ENCODE assay signal across 6 cellular contexts in the genomic region with DNA sequence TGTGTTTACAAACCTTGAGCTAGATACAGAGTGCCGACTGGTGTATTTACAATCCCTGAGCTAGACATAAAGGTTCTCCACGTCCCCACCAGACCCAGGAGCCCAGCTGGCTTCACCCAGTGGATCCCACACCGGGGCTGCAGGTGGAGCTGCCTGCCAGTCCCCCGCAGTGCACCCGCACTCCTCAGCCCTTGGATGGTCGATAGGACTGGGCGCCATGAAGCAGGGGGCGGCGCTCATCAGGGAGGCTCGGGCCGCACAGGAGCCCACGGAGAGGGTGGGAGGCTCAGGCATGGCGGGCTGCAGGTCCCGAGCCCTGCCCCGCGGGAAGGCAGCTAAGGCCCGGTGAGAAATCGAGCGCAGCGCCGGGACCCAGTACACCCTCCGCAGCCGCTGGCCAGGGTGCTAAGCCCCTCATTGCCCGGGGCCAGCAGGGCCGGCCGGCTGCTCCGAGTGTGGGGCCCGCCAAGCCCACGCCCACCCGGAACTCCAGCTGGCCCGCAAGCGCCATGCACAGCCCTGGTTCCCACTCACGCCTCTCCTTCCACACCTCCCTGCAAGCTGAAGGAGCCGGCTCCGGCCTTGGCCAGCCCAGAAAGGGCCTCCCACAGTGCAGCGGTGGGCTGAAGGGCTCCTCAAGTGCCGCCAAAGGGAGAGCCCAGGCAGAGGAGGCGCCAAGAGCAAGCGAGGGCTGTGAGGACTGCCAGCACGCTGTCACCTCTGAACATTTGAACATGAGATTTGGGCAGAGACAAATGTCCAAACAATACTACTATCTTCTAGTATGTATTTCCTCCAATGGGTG.
A peak's percentile ranks its signal among the peaks of the same experiment; 100 is the strongest.
DNase-seq lines count a peak whose midpoint lies in the region; ATAC-seq, FAIRE-seq and TF ChIP-seq lines count a peak whose summit lies in the region.
"Not testable (repeated sequence)": the region's sequence is repeated elsewhere in the genome, so short reads cannot be mapped to it uniquely, and the experiment has no call there.

No MANE protein-coding gene starts in this region.

- H3K4me1 Mint-ChIP-seq in chondrocyte (ENCODE audit: low read depth) = not testable (repeated sequence)

- peaks cover 17% of the 10 kb centered on the region for H3K9me3 Mint-ChIP-seq in chondrocyte (ENCODE audit: low read depth)

- H3K36me3 Mint-ChIP-seq in chondrocyte (ENCODE audit: low read depth) = not testable (repeated sequence)

- peak; percentile 46 for DNase-seq in NCI-H1694 treated with DMSO at 0.1 percent for 48 hours (lab: John Stamatoyannopoulos, UW)
- peak; percentile 8 for DNase-seq in activated gamma-delta T cell (lab: John Stamatoyannopoulos, UW)
- peak; percentile 85 for DNase-seq in chondrocyte (ENCODE audit: low spot score)
- peak; percentile 10 for DNase-seq in Right ventricle myocardium superior
- peak; percentile 53 for DNase-seq in kidney

- intact Hi-C loops in Right ventricle myocardium superior (cut with DNase I); kidney (cut with DNase I): not testable (repeated sequence)

- peaks cover 51% of the 10 kb centered on the region for H3K9me3 ChIP-seq in BLaER1
- not testable (repeated sequence) for H3K9me3 ChIP-seq in kidney (ENCODE audit: control insufficient read depth in 1 of 2, low read length in 2 of 2)

- H3K4me3 ChIP-seq in BLaER1 = peak overlapping the region; percentile 16; the same call in 1 of the 2 replicates
- H3K4me3 ChIP-seq in kidney (ENCODE audit: low read length in 2 of 2) = not testable (repeated sequence)

- H3K27ac Mint-ChIP-seq in chondrocyte (ENCODE audit: unreplicated experiment) = not testable (repeated sequence)

- ATAC-seq in Right ventricle myocardium superior (ENCODE audit: poor library complexity) = not testable (repeated sequence)

- not testable (repeated sequence) for FAIRE-seq in kidney (lab: Jason Lieb, UNC)

- not testable (repeated sequence) for H3K4me3 Mint-ChIP-seq in chondrocyte (ENCODE audit: unreplicated experiment)

- peak overlapping the region; percentile 65 for H3K27ac ChIP-seq in BLaER1
- H3K27ac ChIP-seq in kidney (ENCODE audit: low read depth in 2 of 2, low read length in 2 of 2) = not testable (repeated sequence)

- not testable (repeated sequence) for H3K9ac ChIP-seq in BLaER1; kidney (ENCODE audit: low read length in 2 of 2)

- H4K20me1 ChIP-seq in BLaER1 = not testable (repeated sequence)

- H3K27me3 ChIP-seq in BLaER1 = not testable (repeated sequence)

- not testable (repeated sequence) for H3K27me3 Mint-ChIP-seq in chondrocyte (ENCODE audit: low read depth)

- TF ChIP-seq CTCF in chondrocyte (IDR thresholded peaks at IDR 0.05); kidney (IDR thresholded peaks at IDR 0.05; ENCODE audit: borderline replicate concordance, extremely low read depth, insufficient read depth): not testable (repeated sequence)

- H3K36me3 ChIP-seq in BLaER1 = peaks cover 23% of the 10 kb centered on the region
- not testable (repeated sequence) for H3K36me3 ChIP-seq in kidney (ENCODE audit: control insufficient read depth in 1 of 2, insufficient read depth in 2 of 2, low read length in 2 of 2)

- H3K4me1 ChIP-seq in BLaER1 = peaks cover 55% of the 10 kb centered on the region
- not testable (repeated sequence) for H3K4me1 ChIP-seq in kidney (ENCODE audit: control insufficient read depth in 1 of 2, insufficient read depth in 1 of 2, low read depth in 1 of 2, low read length in 2 of 2)

- not testable (repeated sequence) for H3K4me2 ChIP-seq in BLaER1

Comparison
In these comparisons a context has a peak if more than half of its experiments do, and no peak if none do; other contexts are left out.
1. DNase-seq: peak in every context shown above with its lines; median percentile 85 in chondrocyte; 53 in kidney; 46 in NCI-H1694 treated with DMSO at 0.1 percent for 48 hours; 10 in Right ventricle myocardium superior; 8 in activated gamma-delta T cell.